ENCODE assay signal across 8 cellular contexts in genomic region chr12:109111775-109112491, GRCh38. TPM values are rescaled to one million over a fixed set of nuclear protein-coding genes. Genes with fewer than 3 reads are reported as not detected.
DNase-seq lines count a peak whose midpoint lies in the region; ATAC-seq and TF ChIP-seq lines count a peak whose summit lies in the region.

No MANE protein-coding gene starts in this region.

- peaks cover 36% of the 10 kb centered on the region for H3K36me3 ChIP-seq in DND-41 (ENCODE audit: insufficient read depth, low read length)

- no peaks in the 10 kb centered on the region for H3K79me2 ChIP-seq in DND-41 (ENCODE audit: insufficient read depth, low read length)

- intact Hi-C loops in lower leg skin (cut with DNase I; ENCODE audit: low total_unique reads): loop anchor here (5.0 kb wide), 1 partner anchor 280 kb away; no protein-coding TSS in a partner anchor

- H3K9ac ChIP-seq in DND-41 (ENCODE audit: low read depth, low read length): no peak overlapping the region

- DNase-seq in DND-41: no peak
- peak; percentile 62 for DNase-seq in M059J (ENCODE audit: low read depth)
- DNase-seq in activated CD4-positive, alpha-beta T cell treated with anti-CD3 and anti-CD28 coated beads, Interleukin-2, amount 50 U/mL, for 48 hours: peak; percentile 64 to 71
- DNase-seq in effector CD4-positive, alpha-beta T cell: peak; percentile 33
- peak; percentile 60 to 93 for DNase-seq in lower leg skin (ENCODE audit: low spot score in 2 of 2)
- DNase-seq in stimulated activated CD4-positive, alpha-beta T cell treated with anti-CD3 and anti-CD28 coated beads, Interleukin-4, amount 100 ng/mL, for 24 hours: peak; percentile 60
- DNase-seq in ecto neural progenitor cell (ENCODE audit: low spot score): no peak

- H3K27me3 ChIP-seq in DND-41 (ENCODE audit: insufficient read depth, low read length, poor library complexity): no peaks in the 10 kb centered on the region

- no peaks in the 10 kb centered on the region for H3K9me3 ChIP-seq in DND-41 (ENCODE audit: insufficient read depth, low read length, severe bottlenecking)

- H3K27ac ChIP-seq in DND-41 (ENCODE audit: low read length): no peak overlapping the region

- TF ChIP-seq POLR2A in lower leg skin (IDR thresholded peaks at IDR 0.05): no peak

- peaks cover 16% of the 10 kb centered on the region for H3K4me1 ChIP-seq in DND-41 (ENCODE audit: insufficient read depth, low read length)

- no peak for ATAC-seq in DND-41 (ENCODE audit: insufficient read depth, low read depth)
- no peak for ATAC-seq in HG03196 (IDR thresholded peaks at IDR 0.05; ENCODE audit: unreplicated experiment)

- no peak overlapping the region for H3K4me2 ChIP-seq in DND-41 (ENCODE audit: insufficient read depth, low read length)

- H3K4me3 ChIP-seq in DND-41 (ENCODE audit: low read depth in 1 of 2, low read length in 2 of 2) (no peak overlapping the region), lower leg skin (ENCODE audit: low read depth, poor library complexity, severe bottlenecking) (no peak overlapping the region)

- WGBS in lower leg skin, 2 donors: 26 to 29% methylated on average over 8 of the region's 8 CpGs

- peaks cover 17% of the 10 kb centered on the region; the same call in 1 of the 2 replicates for H4K20me1 ChIP-seq in DND-41 (ENCODE audit: insufficient read depth, low read length)

- no peak overlapping the region for H2AFZ ChIP-seq in DND-41 (ENCODE audit: low read depth, low read length)

- peak; percentile 25 for TF ChIP-seq CTCF in DND-41 (IDR thresholded peaks at IDR 0.05; ENCODE audit: borderline replicate concordance, extremely low read depth, low read length, poor library complexity, severe bottlenecking)
- TF ChIP-seq CTCF in lower leg skin (IDR thresholded peaks at IDR 0.05): no peak

RNA-seq across cellular contexts. Expression of gene ACACB, which starts 4.5 kb away (rescaled TPM):
- total RNA-seq in M059J (2014; rRNA removed; shearing (Covaris generic)): 5.5 and 6.6 TPM in 2 replicates
- total RNA-seq in lower leg skin: 10 to 100 TPM; 19.6 to 38.2 (median 25.8) TPM

RNA-seq across cellular contexts. Expression of gene UNG, which starts 14.5 kb away (rescaled TPM):
- 72.3 and 78.1 TPM in 2 replicates for total RNA-seq in M059J (2014; rRNA removed; shearing (Covaris generic))
- 10 to 100 TPM; 31.9 to 57.5 (median 46.9) TPM for total RNA-seq in lower leg skin

RNA-seq across cellular contexts. Expression of gene ALKBH2, which starts 18.7 kb away (rescaled TPM):
- total RNA-seq in M059J (2014; rRNA removed; shearing (Covaris generic)): 4.2 and 10.8 TPM in 2 replicates
- total RNA-seq in lower leg skin: 10 to 100 TPM; 17.6 to 36.5 (median 26.0) TPM

RNA-seq across cellular contexts. Expression of gene USP30, which starts 59.6 kb away (rescaled TPM):
- total RNA-seq in M059J (2014; rRNA removed; shearing (Covaris generic)): 10.6 and 18.7 TPM in 2 replicates
- 10 to 100 TPM; 11.5 to 29.5 (median 22.2) TPM for total RNA-seq in lower leg skin

Comparison
In these comparisons a context has a peak if more than half of its experiments do, and no peak if none do; other contexts are left out.
1. DNase-seq: peak in M059J (single experiment), activated CD4-positive, alpha-beta T cell treated with anti-CD3 and anti-CD28 coated beads, Interleukin-2, amount 50 U/mL, for 48 hours (2 of 2), effector CD4-positive, alpha-beta T cell (single experiment), lower leg skin (2 of 2) and stimulated activated CD4-positive, alpha-beta T cell treated with anti-CD3 and anti-CD28 coated beads, Interleukin-4, amount 100 ng/mL, for 24 hours (single experiment); none in DND-41 (single experiment) and ecto neural progenitor cell (single experiment).